In genomic region chr19:40089462-40089861, GRCh38 we compare ENCODE assay signal across 8 cellular contexts. TPM values are rescaled to one million over a fixed set of nuclear protein-coding genes. Genes with fewer than 3 reads are reported as not detected.
DNase-seq lines count a peak whose midpoint lies in the region; ATAC-seq and TF ChIP-seq lines count a peak whose summit lies in the region.

No MANE protein-coding gene starts in this region.

- H3K4me3 Mint-ChIP-seq in osteocyte (ENCODE audit: unreplicated experiment) = peak overlapping the region; percentile 100

- peak overlapping the region; percentile 76 for H3K4me2 ChIP-seq in DND-41 (ENCODE audit: insufficient read depth, low read length)

- peaks cover 3% of the 10 kb centered on the region for H3K9me3 ChIP-seq in DND-41 (ENCODE audit: insufficient read depth, low read length, severe bottlenecking)
- H3K9me3 ChIP-seq in Peyer's patch = no peaks in the 10 kb centered on the region
- no peaks in the 10 kb centered on the region for H3K9me3 ChIP-seq in esophagus squamous epithelium

- no peaks in the 10 kb centered on the region for H4K20me1 ChIP-seq in DND-41 (ENCODE audit: insufficient read depth, low read length)

- H3K27me3 ChIP-seq in DND-41 (ENCODE audit: insufficient read depth, low read length, poor library complexity) (no peaks in the 10 kb centered on the region), Peyer's patch (no peaks in the 10 kb centered on the region), esophagus squamous epithelium (peaks cover 0 to 4% (median 0%) of the 10 kb centered on the region in 4 donors)

- H3K4me1 Mint-ChIP-seq in osteocyte (ENCODE audit: unreplicated experiment) = peaks cover 26% of the 10 kb centered on the region

- H3K27me3 Mint-ChIP-seq in osteocyte (ENCODE audit: unreplicated experiment) = peaks cover 9% of the 10 kb centered on the region

- intact Hi-C loops in esophagus squamous epithelium (cut with DNase I) = no loop called here

- TF ChIP-seq CTCF in DND-41 (IDR thresholded peaks at IDR 0.05; ENCODE audit: borderline replicate concordance, extremely low read depth, low read length, poor library complexity, severe bottlenecking) = no peak
- no peak for TF ChIP-seq CTCF in Peyer's patch (IDR thresholded peaks at IDR 0.05)
- no peak for TF ChIP-seq CTCF in esophagus squamous epithelium (IDR thresholded peaks at IDR 0.05)
- TF ChIP-seq CTCF in osteocyte (IDR thresholded peaks at IDR 0.05) = no peak
- TF ChIP-seq CTCF in GM13977 (IDR thresholded peaks at IDR 0.05; ENCODE audit: extremely low read depth, insufficient read depth, missing control alignments) = no peak

- TF ChIP-seq POLR2A in Peyer's patch (IDR thresholded peaks at IDR 0.05) (no peak), esophagus squamous epithelium (IDR thresholded peaks at IDR 0.05) (no peak)

- DNase-seq in DND-41 (peak; percentile 25), Peyer's patch (no peak), esophagus squamous epithelium (lab: John Stamatoyannopoulos, UW) (no peak), osteocyte (ENCODE audit: extremely low spot score, unreplicated experiment) (no peak), GM13977 (ENCODE audit: low spot score) (no peak), SKM-1 treated with dmso at 0.1 percent for 144 hours (lab: John Stamatoyannopoulos, UW; ENCODE audit: unreplicated experiment) (no peak)

- H3K9ac ChIP-seq in DND-41 (ENCODE audit: low read depth, low read length) = peak overlapping the region; percentile 72

- ATAC-seq in DND-41 (ENCODE audit: insufficient read depth, low read depth) (no peak), HG03135 (IDR thresholded peaks at IDR 0.05; ENCODE audit: unreplicated experiment) (no peak), HG02798 (IDR thresholded peaks at IDR 0.05; ENCODE audit: poor library complexity, unreplicated experiment) (no peak)

- H3K4me3 ChIP-seq in DND-41 (ENCODE audit: low read depth in 1 of 2, low read length in 2 of 2) (peak overlapping the region; percentile 57 to 72; a peak in 3 of 4 replicates), Peyer's patch (peak overlapping the region in 3 of 4 donors; percentile 61 to 94 (median 87)), esophagus squamous epithelium (peak overlapping the region; percentile 69 to 99 (median 88))

- H3K27ac ChIP-seq in DND-41 (ENCODE audit: low read length) (peak overlapping the region; percentile 84; the same call in 1 of the 2 replicates), Peyer's patch (no peak overlapping the region), esophagus squamous epithelium (peak overlapping the region in 3 of 4 donors; percentile 92 to 96 (median 95))

- peaks cover 16% of the 10 kb centered on the region for H3K36me3 Mint-ChIP-seq in osteocyte (ENCODE audit: unreplicated experiment)

- H3K36me3 ChIP-seq in DND-41 (ENCODE audit: insufficient read depth, low read length) = peaks cover 7% of the 10 kb centered on the region
- H3K36me3 ChIP-seq in Peyer's patch = peaks cover 0 to 6% (median 0%) of the 10 kb centered on the region in 3 donors
- peaks cover 0 to 11% (median 0%) of the 10 kb centered on the region in 3 donors for H3K36me3 ChIP-seq in esophagus squamous epithelium

- peaks cover 16% of the 10 kb centered on the region for H3K9me3 Mint-ChIP-seq in osteocyte (ENCODE audit: unreplicated experiment)

- no peak overlapping the region for H3K27ac Mint-ChIP-seq in osteocyte (ENCODE audit: unreplicated experiment)

- H2AFZ ChIP-seq in DND-41 (ENCODE audit: low read depth, low read length) = peak overlapping the region; percentile 82; the same call in 1 of the 2 replicates

- 47 to 63% methylated on average over 4 of the region's 4 CpGs for WGBS in esophagus squamous epithelium, 2 donors

- H3K79me2 ChIP-seq in DND-41 (ENCODE audit: insufficient read depth, low read length) = peaks cover 56% of the 10 kb centered on the region

- in situ Hi-C loops in GM13977 (cut with MboI; ENCODE audit: low pct_unique_long_range_greater_than_20kb, low sequenced_read_pairs, unreplicated experiment) = no loop called here

- peaks cover 31% of the 10 kb centered on the region for H3K4me1 ChIP-seq in DND-41 (ENCODE audit: insufficient read depth, low read length)
- peaks cover 0 to 18% (median 0%) of the 10 kb centered on the region in 4 donors for H3K4me1 ChIP-seq in Peyer's patch
- peaks cover 0 to 25% (median 11%) of the 10 kb centered on the region in 3 donors for H3K4me1 ChIP-seq in esophagus squamous epithelium

RNA-seq across cellular contexts. Expression of gene ZNF780A, which starts 1.3 kb away (rescaled TPM):
- total RNA-seq in Peyer's patch (10 to 100 TPM in 3 of 4 donors, 1 to 10 TPM in 1; 8.8 to 21.9 (median 15.5) TPM), esophagus squamous epithelium (10 to 100 TPM; 12.3 to 15.6 (median 13.0) TPM), osteocyte (13.0 and 14.4 TPM in 2 replicates)

RNA-seq across cellular contexts. Expression of gene ZNF780B, which starts 33.4 kb away (rescaled TPM):
- total RNA-seq in Peyer's patch = 10 to 100 TPM; 14.5 to 51.2 (median 28.2) TPM
- total RNA-seq in esophagus squamous epithelium = 10 to 100 TPM in 1 of 4 donors, 1 to 10 TPM in 3; 3.5 to 14.9 (median 5.6) TPM
- 18.5 and 20.0 TPM in 2 replicates for total RNA-seq in osteocyte

Comparison
In these comparisons a context has a peak if more than half of its experiments do, and no peak if none do; other contexts are left out.
1. H3K27ac ChIP-seq: peak in DND-41 (single experiment) and esophagus squamous epithelium (3 of 4); none in Peyer's patch (0 of 4).
2. Peak in every context shown above with its lines, with median percentiles within 50 percentile points of each other: H3K4me3 ChIP-seq.